In the genomic region with DNA sequence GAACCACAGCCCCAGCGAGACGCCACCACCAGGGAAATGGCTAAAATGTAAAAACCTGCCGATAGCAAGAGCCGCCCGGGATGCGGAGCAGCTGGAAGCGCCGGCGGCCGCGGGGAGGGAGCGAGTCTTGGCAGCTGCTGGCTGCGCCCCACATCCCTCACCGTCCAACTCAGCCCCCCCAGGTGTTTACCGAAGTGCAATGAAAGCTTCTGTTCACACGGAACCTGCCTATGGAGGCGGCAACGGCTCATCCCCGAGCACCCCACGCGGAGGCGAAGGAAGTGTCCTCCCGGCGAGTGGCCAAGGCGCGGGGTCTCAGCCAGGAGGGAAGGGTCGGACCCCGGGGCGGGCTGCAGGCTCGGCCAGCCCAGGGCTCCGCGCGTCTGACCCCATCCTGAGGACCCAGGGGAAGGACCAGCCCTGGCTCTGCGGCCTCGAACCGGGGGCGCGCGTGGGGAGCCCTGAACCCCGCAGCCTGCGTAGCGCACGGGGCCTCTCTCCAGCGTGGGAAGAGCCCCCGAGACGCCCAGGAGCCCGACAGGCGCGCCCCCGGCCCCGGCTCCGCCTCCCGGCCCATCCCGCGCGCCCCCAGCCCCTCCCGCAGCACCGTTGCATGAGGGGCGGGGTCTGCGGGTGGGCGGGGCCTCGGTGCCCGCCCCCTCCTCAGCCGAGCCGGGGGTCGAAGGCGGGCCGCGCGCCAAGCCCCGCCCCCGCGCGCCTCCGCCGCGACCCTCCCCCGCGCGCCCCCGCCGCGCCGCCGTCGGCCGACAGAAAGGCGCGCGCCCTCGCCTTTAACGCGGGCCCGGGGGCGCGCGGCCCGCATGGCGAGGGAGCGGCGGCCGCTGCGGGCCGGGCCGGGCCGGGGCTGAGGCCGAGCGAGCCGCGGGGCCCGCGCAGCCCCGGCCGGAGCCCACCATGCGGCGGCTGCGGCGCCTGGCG, we compare ENCODE assay signal across 1 cellular context.
TF ChIP-seq lines count a peak whose summit lies in the region.

A gene (plus strand): TSS at position 822 of the 939 bp plus-strand sequence. CDS start 94 bp downstream, at position 916.

TF ChIP-seq in K562, 482 proteins besides CTCF, POLR2A, EP300 and RAD21 (continued from another document and continues in another):
- TF ChIP-seq, protein P1, sequence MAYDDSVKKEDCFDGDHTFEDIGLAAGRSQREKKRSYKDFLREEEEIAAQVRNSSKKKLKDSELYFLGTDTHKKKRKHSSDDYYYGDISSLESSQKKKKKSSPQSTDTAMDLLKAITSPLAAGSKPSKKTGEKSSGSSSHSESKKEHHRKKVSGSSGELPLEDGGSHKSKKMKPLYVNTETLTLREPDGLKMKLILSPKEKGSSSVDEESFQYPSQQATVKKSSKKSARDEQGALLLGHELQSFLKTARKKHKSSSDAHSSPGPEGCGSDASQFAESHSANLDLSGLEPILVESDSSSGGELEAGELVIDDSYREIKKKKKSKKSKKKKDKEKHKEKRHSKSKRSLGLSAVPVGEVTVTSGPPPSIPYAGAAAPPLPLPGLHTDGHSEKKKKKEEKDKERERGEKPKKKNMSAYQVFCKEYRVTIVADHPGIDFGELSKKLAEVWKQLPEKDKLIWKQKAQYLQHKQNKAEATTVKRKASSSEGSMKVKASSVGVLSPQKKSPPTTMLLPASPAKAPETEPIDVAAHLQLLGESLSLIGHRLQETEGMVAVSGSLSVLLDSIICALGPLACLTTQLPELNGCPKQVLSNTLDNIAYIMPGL (CRISPR knock-in tag; IDR thresholded peaks at IDR 0.05): no peak
- TF ChIP-seq, protein P2, sequence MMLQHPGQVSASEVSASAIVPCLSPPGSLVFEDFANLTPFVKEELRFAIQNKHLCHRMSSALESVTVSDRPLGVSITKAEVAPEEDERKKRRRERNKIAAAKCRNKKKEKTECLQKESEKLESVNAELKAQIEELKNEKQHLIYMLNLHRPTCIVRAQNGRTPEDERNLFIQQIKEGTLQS (IDR thresholded peaks at IDR 0.05): no peak
- TF ChIP-seq, protein P2 (CRISPR knock-in tag; conservative IDR thresholded peaks at IDR 0.05): no peak
- TF ChIP-seq KDM5B (IDR thresholded peaks at IDR 0.05; ENCODE audit: insufficient replicate concordance, low read depth, low read length): no peak
- no peak for TF ChIP-seq NFYB (IDR thresholded peaks at IDR 0.05; ENCODE audit: extremely low read depth, insufficient read length)
- TF ChIP-seq HMG20A (CRISPR knock-in tag; conservative IDR thresholded peaks at IDR 0.05): no peak
- no peak for TF ChIP-seq ZNF282 (CRISPR knock-in tag; IDR thresholded peaks at IDR 0.05)
- TF ChIP-seq ATF1 (CRISPR knock-in tag; IDR thresholded peaks at IDR 0.05): no peak
- 0 out of 2 replicates have a peak, but pooled peaks have one; percentile 12 for TF ChIP-seq ATF1 (tag; IDR thresholded peaks at IDR 0.05)
- no peak for TF ChIP-seq ZNF140 (CRISPR knock-in tag; IDR thresholded peaks at IDR 0.05)
- TF ChIP-seq NR3C1 (CRISPR knock-in tag; IDR thresholded peaks at IDR 0.05): no peak
- TF ChIP-seq, protein P3, sequence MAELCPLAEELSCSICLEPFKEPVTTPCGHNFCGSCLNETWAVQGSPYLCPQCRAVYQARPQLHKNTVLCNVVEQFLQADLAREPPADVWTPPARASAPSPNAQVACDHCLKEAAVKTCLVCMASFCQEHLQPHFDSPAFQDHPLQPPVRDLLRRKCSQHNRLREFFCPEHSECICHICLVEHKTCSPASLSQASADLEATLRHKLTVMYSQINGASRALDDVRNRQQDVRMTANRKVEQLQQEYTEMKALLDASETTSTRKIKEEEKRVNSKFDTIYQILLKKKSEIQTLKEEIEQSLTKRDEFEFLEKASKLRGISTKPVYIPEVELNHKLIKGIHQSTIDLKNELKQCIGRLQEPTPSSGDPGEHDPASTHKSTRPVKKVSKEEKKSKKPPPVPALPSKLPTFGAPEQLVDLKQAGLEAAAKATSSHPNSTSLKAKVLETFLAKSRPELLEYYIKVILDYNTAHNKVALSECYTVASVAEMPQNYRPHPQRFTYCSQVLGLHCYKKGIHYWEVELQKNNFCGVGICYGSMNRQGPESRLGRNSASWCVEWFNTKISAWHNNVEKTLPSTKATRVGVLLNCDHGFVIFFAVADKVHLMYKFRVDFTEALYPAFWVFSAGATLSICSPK (IDR thresholded peaks at IDR 0.05; ENCODE audit: borderline replicate concordance): no peak
- no peak for TF ChIP-seq ZKSCAN8 (CRISPR knock-in tag; IDR thresholded peaks at IDR 0.05)
- TF ChIP-seq BDP1 (IDR thresholded peaks at IDR 0.05; ENCODE audit: insufficient read depth, insufficient read length): no peak
- no peak for TF ChIP-seq ZBTB17 (CRISPR knock-in tag; IDR thresholded peaks at IDR 0.05)
- TF ChIP-seq, protein P4, sequence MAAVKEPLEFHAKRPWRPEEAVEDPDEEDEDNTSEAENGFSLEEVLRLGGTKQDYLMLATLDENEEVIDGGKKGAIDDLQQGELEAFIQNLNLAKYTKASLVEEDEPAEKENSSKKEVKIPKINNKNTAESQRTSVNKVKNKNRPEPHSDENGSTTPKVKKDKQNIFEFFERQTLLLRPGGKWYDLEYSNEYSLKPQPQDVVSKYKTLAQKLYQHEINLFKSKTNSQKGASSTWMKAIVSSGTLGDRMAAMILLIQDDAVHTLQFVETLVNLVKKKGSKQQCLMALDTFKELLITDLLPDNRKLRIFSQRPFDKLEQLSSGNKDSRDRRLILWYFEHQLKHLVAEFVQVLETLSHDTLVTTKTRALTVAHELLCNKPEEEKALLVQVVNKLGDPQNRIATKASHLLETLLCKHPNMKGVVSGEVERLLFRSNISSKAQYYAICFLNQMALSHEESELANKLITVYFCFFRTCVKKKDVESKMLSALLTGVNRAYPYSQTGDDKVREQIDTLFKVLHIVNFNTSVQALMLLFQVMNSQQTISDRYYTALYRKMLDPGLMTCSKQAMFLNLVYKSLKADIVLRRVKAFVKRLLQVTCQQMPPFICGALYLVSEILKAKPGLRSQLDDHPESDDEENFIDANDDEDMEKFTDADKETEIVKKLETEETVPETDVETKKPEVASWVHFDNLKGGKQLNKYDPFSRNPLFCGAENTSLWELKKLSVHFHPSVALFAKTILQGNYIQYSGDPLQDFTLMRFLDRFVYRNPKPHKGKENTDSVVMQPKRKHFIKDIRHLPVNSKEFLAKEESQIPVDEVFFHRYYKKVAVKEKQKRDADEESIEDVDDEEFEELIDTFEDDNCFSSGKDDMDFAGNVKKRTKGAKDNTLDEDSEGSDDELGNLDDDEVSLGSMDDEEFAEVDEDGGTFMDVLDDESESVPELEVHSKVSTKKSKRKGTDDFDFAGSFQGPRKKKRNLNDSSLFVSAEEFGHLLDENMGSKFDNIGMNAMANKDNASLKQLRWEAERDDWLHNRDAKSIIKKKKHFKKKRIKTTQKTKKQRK (IDR thresholded peaks at IDR 0.05; ENCODE audit: borderline replicate concordance, low read depth, low read length): no peak
- no peak for TF ChIP-seq DDX20 (tag; IDR thresholded peaks at IDR 0.05; ENCODE audit: low read depth)
- no peak for TF ChIP-seq NFIX (CRISPR knock-in tag; IDR thresholded peaks at IDR 0.05; ENCODE audit: low read depth)
- TF ChIP-seq SREBF2 (CRISPR knock-in tag; IDR thresholded peaks at IDR 0.05): peak; percentile 98; the same call in 1 of the 2 replicates
- TF ChIP-seq THRAP3 (IDR thresholded peaks at IDR 0.05; ENCODE audit: borderline replicate concordance): no peak
- no peak for TF ChIP-seq ETV1 (tag; conservative IDR thresholded peaks at IDR 0.05; ENCODE audit: low read depth)
- TF ChIP-seq, protein P5, sequence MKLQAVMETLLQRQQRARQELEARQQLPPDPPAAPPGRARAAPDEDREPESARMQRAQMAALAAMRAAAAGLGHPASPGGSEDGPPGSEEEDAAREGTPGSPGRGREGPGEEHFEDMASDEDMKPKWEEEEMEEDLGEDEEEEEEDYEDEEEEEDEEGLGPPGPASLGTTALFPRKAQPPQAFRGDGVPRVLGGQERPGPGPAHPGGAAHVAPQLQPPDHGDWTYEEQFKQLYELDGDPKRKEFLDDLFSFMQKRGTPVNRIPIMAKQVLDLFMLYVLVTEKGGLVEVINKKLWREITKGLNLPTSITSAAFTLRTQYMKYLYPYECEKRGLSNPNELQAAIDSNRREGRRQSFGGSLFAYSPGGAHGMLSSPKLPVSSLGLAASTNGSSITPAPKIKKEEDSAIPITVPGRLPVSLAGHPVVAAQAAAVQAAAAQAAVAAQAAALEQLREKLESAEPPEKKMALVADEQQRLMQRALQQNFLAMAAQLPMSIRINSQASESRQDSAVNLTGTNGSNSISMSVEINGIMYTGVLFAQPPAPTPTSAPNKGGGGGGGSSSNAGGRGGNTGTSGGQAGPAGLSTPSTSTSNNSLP (IDR thresholded peaks at IDR 0.05; ENCODE audit: borderline replicate concordance, low read depth, low read length): no peak
- TF ChIP-seq, protein P6, sequence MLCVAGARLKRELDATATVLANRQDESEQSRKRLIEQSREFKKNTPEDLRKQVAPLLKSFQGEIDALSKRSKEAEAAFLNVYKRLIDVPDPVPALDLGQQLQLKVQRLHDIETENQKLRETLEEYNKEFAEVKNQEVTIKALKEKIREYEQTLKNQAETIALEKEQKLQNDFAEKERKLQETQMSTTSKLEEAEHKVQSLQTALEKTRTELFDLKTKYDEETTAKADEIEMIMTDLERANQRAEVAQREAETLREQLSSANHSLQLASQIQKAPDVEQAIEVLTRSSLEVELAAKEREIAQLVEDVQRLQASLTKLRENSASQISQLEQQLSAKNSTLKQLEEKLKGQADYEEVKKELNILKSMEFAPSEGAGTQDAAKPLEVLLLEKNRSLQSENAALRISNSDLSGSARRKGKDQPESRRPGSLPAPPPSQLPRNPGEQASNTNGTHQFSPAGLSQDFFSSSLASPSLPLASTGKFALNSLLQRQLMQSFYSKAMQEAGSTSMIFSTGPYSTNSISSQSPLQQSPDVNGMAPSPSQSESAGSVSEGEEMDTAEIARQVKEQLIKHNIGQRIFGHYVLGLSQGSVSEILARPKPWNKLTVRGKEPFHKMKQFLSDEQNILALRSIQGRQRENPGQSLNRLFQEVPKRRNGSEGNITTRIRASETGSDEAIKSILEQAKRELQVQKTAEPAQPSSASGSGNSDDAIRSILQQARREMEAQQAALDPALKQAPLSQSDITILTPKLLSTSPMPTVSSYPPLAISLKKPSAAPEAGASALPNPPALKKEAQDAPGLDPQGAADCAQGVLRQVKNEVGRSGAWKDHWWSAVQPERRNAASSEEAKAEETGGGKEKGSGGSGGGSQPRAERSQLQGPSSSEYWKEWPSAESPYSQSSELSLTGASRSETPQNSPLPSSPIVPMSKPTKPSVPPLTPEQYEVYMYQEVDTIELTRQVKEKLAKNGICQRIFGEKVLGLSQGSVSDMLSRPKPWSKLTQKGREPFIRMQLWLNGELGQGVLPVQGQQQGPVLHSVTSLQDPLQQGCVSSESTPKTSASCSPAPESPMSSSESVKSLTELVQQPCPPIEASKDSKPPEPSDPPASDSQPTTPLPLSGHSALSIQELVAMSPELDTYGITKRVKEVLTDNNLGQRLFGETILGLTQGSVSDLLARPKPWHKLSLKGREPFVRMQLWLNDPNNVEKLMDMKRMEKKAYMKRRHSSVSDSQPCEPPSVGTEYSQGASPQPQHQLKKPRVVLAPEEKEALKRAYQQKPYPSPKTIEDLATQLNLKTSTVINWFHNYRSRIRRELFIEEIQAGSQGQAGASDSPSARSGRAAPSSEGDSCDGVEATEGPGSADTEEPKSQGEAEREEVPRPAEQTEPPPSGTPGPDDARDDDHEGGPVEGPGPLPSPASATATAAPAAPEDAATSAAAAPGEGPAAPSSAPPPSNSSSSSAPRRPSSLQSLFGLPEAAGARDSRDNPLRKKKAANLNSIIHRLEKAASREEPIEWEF (CRISPR knock-in tag; IDR thresholded peaks at IDR 0.05): no peak
- no peak for TF ChIP-seq CHD4 (IDR thresholded peaks at IDR 0.05; ENCODE audit: insufficient read depth, insufficient replicate concordance, low read depth, low read length, poor library complexity, severe bottlenecking)
- TF ChIP-seq YBX1 (IDR thresholded peaks at IDR 0.05): no peak
- TF ChIP-seq FOSL1 (tag; conservative IDR thresholded peaks at IDR 0.05): no peak
- TF ChIP-seq, protein P7, sequence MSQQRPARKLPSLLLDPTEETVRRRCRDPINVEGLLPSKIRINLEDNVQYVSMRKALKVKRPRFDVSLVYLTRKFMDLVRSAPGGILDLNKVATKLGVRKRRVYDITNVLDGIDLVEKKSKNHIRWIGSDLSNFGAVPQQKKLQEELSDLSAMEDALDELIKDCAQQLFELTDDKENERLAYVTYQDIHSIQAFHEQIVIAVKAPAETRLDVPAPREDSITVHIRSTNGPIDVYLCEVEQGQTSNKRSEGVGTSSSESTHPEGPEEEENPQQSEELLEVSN (IDR thresholded peaks at IDR 0.05; ENCODE audit: borderline replicate concordance in 1 of 2, extremely low read depth in 1 of 2, insufficient read depth in 1 of 2, insufficient read length in 1 of 2, low read depth in 1 of 2, low read length in 1 of 2, poor library complexity in 1 of 2, severe bottlenecking in 1 of 2): peak; percentile 17 to 34
- TF ChIP-seq, protein P8, sequence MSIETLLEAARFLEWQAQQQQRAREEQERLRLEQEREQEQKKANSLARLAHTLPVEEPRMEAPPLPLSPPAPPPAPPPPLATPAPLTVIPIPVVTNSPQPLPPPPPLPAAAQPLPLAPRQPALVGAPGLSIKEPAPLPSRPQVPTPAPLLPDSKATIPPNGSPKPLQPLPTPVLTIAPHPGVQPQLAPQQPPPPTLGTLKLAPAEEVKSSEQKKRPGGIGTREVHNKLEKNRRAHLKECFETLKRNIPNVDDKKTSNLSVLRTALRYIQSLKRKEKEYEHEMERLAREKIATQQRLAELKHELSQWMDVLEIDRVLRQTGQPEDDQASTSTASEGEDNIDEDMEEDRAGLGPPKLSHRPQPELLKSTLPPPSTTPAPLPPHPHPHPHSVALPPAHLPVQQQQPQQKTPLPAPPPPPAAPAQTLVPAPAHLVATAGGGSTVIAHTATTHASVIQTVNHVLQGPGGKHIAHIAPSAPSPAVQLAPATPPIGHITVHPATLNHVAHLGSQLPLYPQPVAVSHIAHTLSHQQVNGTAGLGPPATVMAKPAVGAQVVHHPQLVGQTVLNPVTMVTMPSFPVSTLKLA (conservative IDR thresholded peaks at IDR 0.05): peak in 1 of 2 experiments; percentile 35; a peak in 1 of 4 replicates
- no peak for TF ChIP-seq EZH2 (IDR thresholded peaks at IDR 0.05; ENCODE audit: borderline replicate concordance, low read depth, low read length)
- TF ChIP-seq RAD51 (IDR thresholded peaks at IDR 0.05; ENCODE audit: borderline replicate concordance, low read depth): no peak
- TF ChIP-seq NFE2 (IDR thresholded peaks at IDR 0.05; ENCODE audit: low read depth): no peak
- TF ChIP-seq SRSF7 (optimal IDR thresholded peaks at IDR 0.05; ENCODE audit: low read depth, low read length): no peak
- TF ChIP-seq, protein P9, sequence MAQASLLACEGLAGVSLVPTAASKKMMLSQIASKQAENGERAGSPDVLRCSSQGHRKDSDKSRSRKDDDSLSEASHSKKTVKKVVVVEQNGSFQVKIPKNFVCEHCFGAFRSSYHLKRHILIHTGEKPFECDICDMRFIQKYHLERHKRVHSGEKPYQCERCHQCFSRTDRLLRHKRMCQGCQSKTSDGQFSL (CRISPR knock-in tag; IDR thresholded peaks at IDR 0.05): 0 out of 2 replicates have a peak, but pooled peaks have one; percentile 12
- TF ChIP-seq, protein P9 (tag; IDR thresholded peaks at IDR 0.05): no peak
